Comparison of ENCODE assay signal across 1 cellular context in genomic region chr12:4252595-4252994, GRCh38.
TF ChIP-seq lines count a peak whose summit lies in the region.

No MANE protein-coding gene starts in this region.

TF ChIP-seq in H1, 55 proteins besides CTCF, POLR2A, EP300 and RAD21:
- 0 out of 2 replicates have a peak, but pooled peaks have one; percentile 18 for TF ChIP-seq E2F6 (IDR thresholded peaks at IDR 0.05)
- peak; percentile 60; the same call in 1 of the 2 replicates for TF ChIP-seq MAX (IDR thresholded peaks at IDR 0.05)
- 0 out of 4 replicates have a peak, but pooled peaks of 1 of the 2 experiments have one; percentile 31 for TF ChIP-seq SIN3A (conservative IDR thresholded peaks at IDR 0.05 in 1 of 2, IDR thresholded peaks at IDR 0.05 in 1 of 2; ENCODE audit: low read depth in 1 of 2, low read length in 2 of 2)
- TF ChIP-seq TEAD4 (IDR thresholded peaks at IDR 0.05; ENCODE audit: low read depth, low read length) = peak; percentile 83
- no peak for TF ChIP-seq TBP (IDR thresholded peaks at IDR 0.05; ENCODE audit: low read depth, low read length)
